16 cellular contexts compared by ENCODE assay signal in genomic region chr14:72690324-72690723, GRCh38.
DNase-seq lines count a peak whose midpoint lies in the region; ATAC-seq, FAIRE-seq and TF ChIP-seq lines count a peak whose summit lies in the region.
"Had no signal": no experiment of that assay in that cellular context is flagged by ENCODE, and none has a peak within 500 bp of the region (broad histone marks: within the 10 kb centered on the region; RNA-seq: fewer than 3 reads in every experiment).

No MANE protein-coding gene starts in this region.

- no peak for ATAC-seq in activated CD8-positive, alpha-beta memory T cell treated with anti-CD3 and anti-CD28 coated beads, Interleukin-2, amount 10 ng/mL, durations not matched to agents 7 days and 5 days
- ATAC-seq: GM23338 had no signal

- H3K27ac Mint-ChIP-seq in activated CD8-positive, alpha-beta memory T cell treated with anti-CD3 and anti-CD28 coated beads, Interleukin-2, amount 10 ng/mL, durations not matched to agents 7 days and 5 days: no peak overlapping the region
- H3K27ac Mint-ChIP-seq: GM23338, H9, IgD-negative memory B cell had no signal

- H2BK12ac ChIP-seq in H1 (ENCODE audit: low read depth, low read length): peak overlapping the region; percentile 80; the same call in 1 of the 2 replicates
- no peak overlapping the region for H2BK12ac ChIP-seq in trophoblast cell (ENCODE audit: low read length)

- H2AK5ac ChIP-seq in H1 (ENCODE audit: low read depth, low read length) (no peak overlapping the region; the same call in 1 of the 2 replicates), trophoblast cell (ENCODE audit: low read length) (no peak overlapping the region)

- H3K27me3 ChIP-seq in H1 (replicated peaks in 1 of 4; ENCODE audit: control insufficient read depth in 3 of 4, extremely low read depth in 1 of 4, insufficient read depth in 3 of 4, low read length in 3 of 4): no peaks in the 10 kb centered on the region
- H3K27me3 ChIP-seq in trophoblast cell (ENCODE audit: insufficient read depth, low read length): no peaks in the 10 kb centered on the region
- H3K27me3 ChIP-seq: BLaER1 treated with 17β-estradiol and CSF1 and Interleukin-3, amounts not matched to agents 10 nM and 100 nM had no signal

- H2AFZ ChIP-seq in H1 (ENCODE audit: low read length): no peak overlapping the region
- no peak overlapping the region for H2AFZ ChIP-seq in trophoblast cell (ENCODE audit: insufficient read depth, low read length, poor library complexity)
- H2AFZ ChIP-seq: GM23338 had no signal

- TF ChIP-seq RAD21 in H1 (IDR thresholded peaks at IDR 0.05 in 1 of 2, conservative IDR thresholded peaks at IDR 0.05 in 1 of 2; ENCODE audit: low read depth in 2 of 2, low read length in 2 of 2): no peak

- H2BK5ac ChIP-seq in H1 (ENCODE audit: low read depth, low read length) (peak overlapping the region; percentile 36; the same call in 1 of the 2 replicates), trophoblast cell (ENCODE audit: low read depth, low read length, poor library complexity) (no peak overlapping the region)

- H4K91ac ChIP-seq in H1 (replicated peaks; ENCODE audit: insufficient read length, low read length) (peak overlapping the region; percentile 62), trophoblast cell (ENCODE audit: low read depth, low read length) (no peak overlapping the region)

- H3K27ac ChIP-seq in H1 (ENCODE audit: low read depth, low read length): no peak overlapping the region
- no peak overlapping the region for H3K27ac ChIP-seq in trophoblast cell (ENCODE audit: low read depth, low read length)
- H3K27ac ChIP-seq: BLaER1 treated with 17β-estradiol and CSF1 and Interleukin-3, amounts not matched to agents 10 nM and 100 nM; HL-60 had no signal

- no peaks in the 10 kb centered on the region for H3K4me1 Mint-ChIP-seq in activated CD8-positive, alpha-beta memory T cell treated with anti-CD3 and anti-CD28 coated beads, Interleukin-2, amount 10 ng/mL, durations not matched to agents 7 days and 5 days
- H3K4me1 Mint-ChIP-seq: CD4-positive, CD25-positive, alpha-beta regulatory T cell had no signal

- H2BK120ac ChIP-seq in H1 (replicated peaks; ENCODE audit: low read depth, low read length) (no peak overlapping the region), trophoblast cell (ENCODE audit: insufficient read depth, low read length, poor library complexity) (no peak overlapping the region)

- H3K4me2 ChIP-seq in H1 (ENCODE audit: insufficient read depth in 1 of 2, low read depth in 2 of 2, low read length in 2 of 2) (no peak overlapping the region), trophoblast cell (ENCODE audit: low read length) (no peak overlapping the region)
- H3K4me2 ChIP-seq: BLaER1 treated with 17β-estradiol and CSF1 and Interleukin-3, amounts not matched to agents 10 nM and 100 nM; GM23338 had no signal

- DNase-seq in D721Med (ENCODE audit: insufficient read length, low spot score) (no peak), HEK293T (ENCODE audit: extremely low spot score) (no peak), H1 (ENCODE audit: low read depth in 1 of 2, low spot score in 2 of 2) (no peak), trophoblast cell (no peak), RKO (ENCODE audit: low spot score) (no peak), GM20000 (ENCODE audit: low spot score) (no peak)
- no peak for DNase-seq in activated CD8-positive, alpha-beta memory T cell treated with anti-CD3 and anti-CD28 coated beads, Interleukin-2, amount 10 ng/mL, durations not matched to agents 7 days and 5 days
- DNase-seq: ACHN; CD4-positive, CD25-positive, alpha-beta regulatory T cell; DMS 273 treated with DMSO at 0.1 percent for 48 hours; H9; KG1 had no signal

- no peak overlapping the region for H3K18ac ChIP-seq in H1 (ENCODE audit: extremely low read depth, low read length)
- no peak overlapping the region for H3K18ac ChIP-seq in trophoblast cell (ENCODE audit: low read length)

- no peaks in the 10 kb centered on the region for H3K9me3 Mint-ChIP-seq in activated CD8-positive, alpha-beta memory T cell treated with anti-CD3 and anti-CD28 coated beads, Interleukin-2, amount 10 ng/mL, durations not matched to agents 7 days and 5 days (ENCODE audit: low read depth)
- H3K9me3 Mint-ChIP-seq: GM23338 had no signal

- no peak overlapping the region for H4K5ac ChIP-seq in H1 (ENCODE audit: insufficient read length, low read depth, low read length)

- H4K20me1 ChIP-seq in H1 (replicated peaks in 1 of 2; ENCODE audit: control insufficient read depth in 1 of 2, insufficient read depth in 2 of 2, low read length in 2 of 2): peaks cover 0 to 2% of the 10 kb centered on the region in 2 experiments
- H4K20me1 ChIP-seq: BLaER1 treated with 17β-estradiol and CSF1 and Interleukin-3, amounts not matched to agents 10 nM and 100 nM had no signal

- H3K9ac ChIP-seq in H1 (replicated peaks in 1 of 4; ENCODE audit: extremely low read depth in 1 of 4, low read depth in 3 of 4, low read length in 3 of 4) (no peak overlapping the region; a peak in 1 of 7 replicates), trophoblast cell (ENCODE audit: low read length) (no peak overlapping the region)
- H3K9ac ChIP-seq: BLaER1 treated with 17β-estradiol and CSF1 and Interleukin-3, amounts not matched to agents 10 nM and 100 nM had no signal

- TF ChIP-seq POLR2A in H1 (IDR thresholded peaks at IDR 0.05; ENCODE audit: control extremely low read depth in 1 of 2, low read depth in 2 of 2, low read length in 2 of 2): no peak

- H4K12ac ChIP-seq in trophoblast cell (ENCODE audit: low read depth, low read length): no peak overlapping the region

- H2BK15ac ChIP-seq in H1 (ENCODE audit: low read length): 0 out of 2 replicates have a peak overlapping the region, but pooled peaks have one; percentile 32

- H3K36me3 ChIP-seq in H1 (ENCODE audit: control insufficient read depth in 2 of 4, insufficient read depth in 4 of 4, low read length in 3 of 4) (no peaks in the 10 kb centered on the region), trophoblast cell (ENCODE audit: control insufficient read depth in 1 of 2, insufficient read depth in 2 of 2, low read length in 2 of 2) (peaks cover 2 to 4% of the 10 kb centered on the region in 2 experiments)
- H3K36me3 ChIP-seq: BLaER1 treated with 17β-estradiol and CSF1 and Interleukin-3, amounts not matched to agents 10 nM and 100 nM had no signal

- H2BK20ac ChIP-seq in H1 (ENCODE audit: low read length): peak overlapping the region; percentile 53; the same call in 1 of the 2 replicates

- H3K79me2 ChIP-seq in H1 (ENCODE audit: control insufficient read depth in 1 of 2, insufficient read depth in 2 of 2, low read length in 2 of 2) (no peaks in the 10 kb centered on the region), trophoblast cell (ENCODE audit: control insufficient read depth, insufficient read depth, low read length, poor library complexity) (no peaks in the 10 kb centered on the region)

- POLR2A ChIA-PET in HEK293T (lab: Yijun Ruan, JAX): no interaction called here
- POLR2A ChIA-PET in H1 (lab: Charles Lee; ENCODE audit: partially characterized antibody): interaction anchor here (0.7 kb wide), 1 partner anchor 159 kb away, joined by 3 read pairs; no protein-coding TSS in a partner anchor

- H3K27me3 Mint-ChIP-seq in activated CD8-positive, alpha-beta memory T cell treated with anti-CD3 and anti-CD28 coated beads, Interleukin-2, amount 10 ng/mL, durations not matched to agents 7 days and 5 days: no peaks in the 10 kb centered on the region
- H3K27me3 Mint-ChIP-seq: CD4-positive, CD25-positive, alpha-beta regulatory T cell; IgD-negative memory B cell had no signal

- WGBS in H1 (ENCODE audit: extremely low coverage in 1 of 2, insufficient coverage in 1 of 2, insufficient read length in 1 of 2, insufficient replicate concordance in 2 of 2, low coverage in 1 of 2, low lambda C conversion rate in 2 of 2, missing lambda C conversion rate in 1 of 2), 2 experiments: 92% methylated on average over 14 of the region's 14 CpGs; no CpG with 5 or more reads in 1 of the 2 experiments
- 100% methylated on average over 2 of the region's 14 CpGs for WGBS in trophoblast cell (ENCODE audit: extremely low coverage, insufficient coverage, insufficient read length)

- CTCF ChIA-PET in HEK293T (lab: Yijun Ruan, JAX) (no interaction called here), H1 (lab: Charles Lee; ENCODE audit: partially characterized antibody) (interaction anchor here (0.9 kb wide), 1 partner anchor 166 kb away, joined by 3 read pairs; no protein-coding TSS in a partner anchor)
- CTCF ChIA-PET in activated CD8-positive, alpha-beta memory T cell treated with anti-CD3 and anti-CD28 coated beads, Interleukin-2, amount 10 ng/mL, durations not matched to agents 7 days and 5 days (lab: Charles Lee): no interaction called here

- H3K36me3 Mint-ChIP-seq in activated CD8-positive, alpha-beta memory T cell treated with anti-CD3 and anti-CD28 coated beads, Interleukin-2, amount 10 ng/mL, durations not matched to agents 7 days and 5 days: peaks cover 11% of the 10 kb centered on the region
- H3K36me3 Mint-ChIP-seq: CD4-positive, CD25-positive, alpha-beta regulatory T cell had no signal

- no peak overlapping the region for H3K4me3 Mint-ChIP-seq in activated CD8-positive, alpha-beta memory T cell treated with anti-CD3 and anti-CD28 coated beads, Interleukin-2, amount 10 ng/mL, durations not matched to agents 7 days and 5 days
- H3K4me3 Mint-ChIP-seq: CD4-positive, CD25-positive, alpha-beta regulatory T cell; GM23338; H9; IgD-negative memory B cell had no signal

- FAIRE-seq in D721Med (lab: Jason Lieb, UNC) (peak; percentile 32), H1 (lab: Jason Lieb, UNC) (no peak)

- TF ChIP-seq EP300 in H1 (IDR thresholded peaks at IDR 0.05; ENCODE audit: borderline replicate concordance in 1 of 2, low read depth in 2 of 2, low read length in 2 of 2): no peak

- H3K23me2 ChIP-seq in H1 (ENCODE audit: low read depth, low read length): peaks cover 3% of the 10 kb centered on the region; the same call in 1 of the 2 replicates

- no peak overlapping the region for H3K23ac ChIP-seq in H1 (ENCODE audit: insufficient read length)
- no peak overlapping the region for H3K23ac ChIP-seq in trophoblast cell (ENCODE audit: low read length)

- H3K4ac ChIP-seq in H1 (replicated peaks; ENCODE audit: insufficient read length, low read depth, low read length): no peak overlapping the region
- no peak overlapping the region for H3K4ac ChIP-seq in trophoblast cell (ENCODE audit: low read depth, low read length)

- H3K9me3 ChIP-seq in H1 (ENCODE audit: insufficient read depth in 2 of 2, low read depth in 1 of 2, low read length in 1 of 2) (no peaks in the 10 kb centered on the region), trophoblast cell (ENCODE audit: insufficient read depth, low read depth, low read length) (peaks cover 5% of the 10 kb centered on the region)

- no peak overlapping the region for H3K56ac ChIP-seq in H1 (replicated peaks; ENCODE audit: insufficient read length, low read depth, low read length)

- no peak overlapping the region for H3K4me3 ChIP-seq in H1 (ENCODE audit: extremely low read depth in 1 of 4, insufficient read depth in 2 of 4, low read depth in 3 of 4, low read length in 4 of 4)
- peak overlapping the region; percentile 45 for H3K4me3 ChIP-seq in trophoblast cell (ENCODE audit: low read depth, low read length)
- H3K4me3 ChIP-seq: BLaER1 treated with 17β-estradiol and CSF1 and Interleukin-3, amounts not matched to agents 10 nM and 100 nM; GM23338 had no signal

- H3K14ac ChIP-seq in H1 (ENCODE audit: insufficient read length) (no peak overlapping the region), trophoblast cell (ENCODE audit: low read length) (no peak overlapping the region)

- H3K4me1 ChIP-seq in H1 (replicated peaks in 1 of 4; ENCODE audit: control insufficient read depth in 3 of 4, insufficient read depth in 4 of 4, low read length in 3 of 4): peaks cover 0 to 7% (median 4%) of the 10 kb centered on the region in 4 experiments; a peak in 5 of 7 replicates
- H3K4me1 ChIP-seq in trophoblast cell (ENCODE audit: control insufficient read depth in 1 of 2, insufficient read depth in 2 of 2, low read length in 2 of 2): peaks cover 3 to 11% of the 10 kb centered on the region in 2 experiments

- H3K79me1 ChIP-seq in H1 (ENCODE audit: low read depth, low read length) (no peaks in the 10 kb centered on the region), trophoblast cell (ENCODE audit: low read length) (no peaks in the 10 kb centered on the region)

- H4K8ac ChIP-seq in H1 (ENCODE audit: extremely low read depth, insufficient read depth, low read length) (no peak overlapping the region), trophoblast cell (ENCODE audit: low read depth, low read length) (no peak overlapping the region)

- TF ChIP-seq CTCF in D721Med (IDR thresholded peaks at IDR 0.05; ENCODE audit: insufficient read depth, missing control alignments): no peak
- TF ChIP-seq CTCF in H1 (IDR thresholded peaks at IDR 0.05; ENCODE audit: control extremely low read depth in 1 of 3, insufficient read depth in 1 of 3, low read depth in 1 of 3, low read length in 3 of 3): no peak
- TF ChIP-seq CTCF in GM20000 (IDR thresholded peaks at IDR 0.05; ENCODE audit: extremely low read depth, missing control alignments): no peak
